13 cellular contexts compared by ENCODE assay signal in genomic region chr16:3696425-3697218, GRCh38. TPM values are rescaled to one million over a fixed set of nuclear protein-coding genes. Genes with fewer than 3 reads are reported as not detected.
DNase-seq lines count a peak whose midpoint lies in the region; ATAC-seq and TF ChIP-seq lines count a peak whose summit lies in the region.
"Had no signal": no experiment of that assay in that cellular context is flagged by ENCODE, and none has a peak within 500 bp of the region (broad histone marks: within the 10 kb centered on the region; RNA-seq: fewer than 3 reads in every experiment).

No MANE protein-coding gene starts in this region.

- no peaks in the 10 kb centered on the region for H3K27me3 ChIP-seq in right lobe of liver

- H3K4me3 Mint-ChIP-seq in chondrocyte (ENCODE audit: unreplicated experiment), result no peak overlapping the region
- H3K4me3 Mint-ChIP-seq in activated CD4-positive, alpha-beta T cell treated with anti-CD3 and anti-CD28 coated beads, Interleukin-2, amount 10 ng/mL, durations not matched to agents 24 days and 14 days, result no peak overlapping the region
- H3K4me3 Mint-ChIP-seq: CD4-positive, alpha-beta memory T cell; stimulated activated memory B cell treated with anti-CD40 and anti-IgM and Interleukin-4, amounts not matched to agents 10 μg/mL and 1 μg/mL and 100 μg/mL, for 72 hours had no signal

- POLR2A ChIA-PET in AG04449 (lab: Yijun Ruan, JAX), result no interaction called here

- H3K36me3 Mint-ChIP-seq in chondrocyte (ENCODE audit: low read depth), result peaks cover 2% of the 10 kb centered on the region
- peaks cover 22% of the 10 kb centered on the region for H3K36me3 Mint-ChIP-seq in activated CD4-positive, alpha-beta T cell treated with anti-CD3 and anti-CD28 coated beads, Interleukin-2, amount 10 ng/mL, durations not matched to agents 24 days and 14 days (ENCODE audit: low read depth)

- CTCF ChIA-PET in AG04449 (lab: Yijun Ruan, JAX), result interaction anchor here (0.9 to 1.8 kb wide), 4 partner anchors 9 to 182 kb away, joined by 3 to 5 read pairs (median 3); no protein-coding TSS in a partner anchor

- no peak for TF ChIP-seq CTCF in AG04449 (IDR thresholded peaks at IDR 0.05; ENCODE audit: insufficient read depth, low read length, missing control alignments)
- no peak for TF ChIP-seq CTCF in chondrocyte (IDR thresholded peaks at IDR 0.05)
- no peak for TF ChIP-seq CTCF in right lobe of liver (IDR thresholded peaks at IDR 0.05)

- H3K36me3 ChIP-seq in right lobe of liver, result no peaks in the 10 kb centered on the region

- H3K27me3 Mint-ChIP-seq in chondrocyte (ENCODE audit: low read depth), result no peaks in the 10 kb centered on the region
- no peaks in the 10 kb centered on the region for H3K27me3 Mint-ChIP-seq in activated CD4-positive, alpha-beta T cell treated with anti-CD3 and anti-CD28 coated beads, Interleukin-2, amount 10 ng/mL, durations not matched to agents 24 days and 14 days
- H3K27me3 Mint-ChIP-seq: CD4-positive, alpha-beta memory T cell; stimulated activated memory B cell treated with anti-CD40 and anti-IgM and Interleukin-4, amounts not matched to agents 10 μg/mL and 1 μg/mL and 100 μg/mL, for 72 hours had no signal

- no peak for TF ChIP-seq POLR2A in right lobe of liver (IDR thresholded peaks at IDR 0.05)

- DNase-seq in AG04449 (ENCODE audit: low read depth, low spot score) (peak; percentile 89), M059J (ENCODE audit: low read depth) (peak; percentile 87), chondrocyte (ENCODE audit: low spot score) (no peak), right lobe of liver (peak in 1 of 3 donors; percentile 49), NCI-H2171 treated with DMSO at 0.1 percent for 48 hours (lab: John Stamatoyannopoulos, UW) (no peak), posterior vena cava (ENCODE audit: low spot score) (no peak), NCI-H526 (lab: John Stamatoyannopoulos, UW) (no peak)
- no peak for DNase-seq in activated CD4-positive, alpha-beta T cell treated with anti-CD3 and anti-CD28 coated beads, Interleukin-2, amount 10 ng/mL, durations not matched to agents 24 days and 14 days
- DNase-seq: activated CD4-positive, CD25-positive, alpha-beta regulatory T cell treated with anti-CD3 and anti-CD28 coated beads, Interleukin-2, amount 50 U/mL, for 72 hours; CD4-positive, alpha-beta memory T cell; hippocampal formation; NCI-H82 had no signal

- intact Hi-C loops in right lobe of liver (cut with DNase I) (loop anchor here in 1 of 2 donors (10.0 kb wide), 1 partner anchor 178 kb away; no protein-coding TSS in a partner anchor), posterior vena cava (cut with DNase I) (loop anchor here in 1 of 2 donors (10.0 kb wide), 1 partner anchor 178 kb away; no protein-coding TSS in a partner anchor)
- intact Hi-C loops in activated CD4-positive, alpha-beta T cell treated with anti-CD3 and anti-CD28 coated beads, Interleukin-2, amount 10 ng/mL, durations not matched to agents 24 days and 14 days (cut with micrococcal nuclease), result no loop called here

- H3K27ac Mint-ChIP-seq in chondrocyte (ENCODE audit: unreplicated experiment), result peak overlapping the region; percentile 87
- H3K27ac Mint-ChIP-seq in activated CD4-positive, alpha-beta T cell treated with anti-CD3 and anti-CD28 coated beads, Interleukin-2, amount 10 ng/mL, durations not matched to agents 24 days and 14 days, result no peak overlapping the region
- H3K27ac Mint-ChIP-seq: stimulated activated memory B cell treated with anti-CD40 and anti-IgM and Interleukin-4, amounts not matched to agents 10 μg/mL and 1 μg/mL and 100 μg/mL, for 72 hours had no signal

- no peak overlapping the region for H3K4me3 ChIP-seq in AG04449 (ENCODE audit: low read depth, low read length)
- H3K4me3 ChIP-seq in right lobe of liver, result peak overlapping the region; percentile 29 to 42 (median 40)

- ATAC-seq in right lobe of liver, result peak; percentile 65 to 75 (median 72)
- ATAC-seq: stimulated activated memory B cell treated with anti-CD40 and anti-IgM and Interleukin-4, amounts not matched to agents 10 μg/mL and 1 μg/mL and 100 μg/mL, for 72 hours had no signal

- peaks cover 0 to 36% (median 11%) of the 10 kb centered on the region in 4 donors for H3K4me1 ChIP-seq in right lobe of liver

- no peaks in the 10 kb centered on the region for H3K9me3 ChIP-seq in right lobe of liver

- peaks cover 15% of the 10 kb centered on the region for H3K4me1 Mint-ChIP-seq in chondrocyte (ENCODE audit: low read depth)
- H3K4me1 Mint-ChIP-seq in activated CD4-positive, alpha-beta T cell treated with anti-CD3 and anti-CD28 coated beads, Interleukin-2, amount 10 ng/mL, durations not matched to agents 24 days and 14 days, result peaks cover 11% of the 10 kb centered on the region

- no peaks in the 10 kb centered on the region for H3K9me3 Mint-ChIP-seq in chondrocyte (ENCODE audit: low read depth)
- H3K9me3 Mint-ChIP-seq in activated CD4-positive, alpha-beta T cell treated with anti-CD3 and anti-CD28 coated beads, Interleukin-2, amount 10 ng/mL, durations not matched to agents 24 days and 14 days, result no peaks in the 10 kb centered on the region
- H3K9me3 Mint-ChIP-seq: CD4-positive, alpha-beta memory T cell; stimulated activated memory B cell treated with anti-CD40 and anti-IgM and Interleukin-4, amounts not matched to agents 10 μg/mL and 1 μg/mL and 100 μg/mL, for 72 hours had no signal

- H3K27ac ChIP-seq in right lobe of liver, result peak overlapping the region; percentile 56 to 87 (median 84)

- WGBS in right lobe of liver (ENCODE audit: insufficient coverage, low coverage, low lambda C conversion rate, missing lambda C conversion rate), result 35% methylated on average over 13 of the region's 13 CpGs

RNA-seq across cellular contexts. Expression of gene TRAP1, which starts 20.7 kb away (rescaled TPM):
- total RNA-seq in M059J (2014; rRNA removed; shearing (Covaris generic)), result 50.5 and 66.9 TPM in 2 replicates
- total RNA-seq in chondrocyte (54.2 to 81.1 TPM (median 60.6 TPM) in 3 replicates), right lobe of liver (100 to 1,000 TPM in 4 of 6 experiments, 10 to 100 TPM in 2; 93.4 to 169 (median 123) TPM), posterior vena cava (10 to 100 TPM; 61.4 to 65.0 TPM)
- 394 and 421 TPM in 2 replicates for total RNA-seq in activated CD4-positive, alpha-beta T cell treated with anti-CD3 and anti-CD28 coated beads, Interleukin-2, amount 10 ng/mL, durations not matched to agents 24 days and 14 days

RNA-seq across cellular contexts. Expression of gene DNASE1, which starts 42.1 kb away (rescaled TPM):
- 8.3 and 21.1 TPM in 2 replicates for total RNA-seq in M059J (2014; rRNA removed; shearing (Covaris generic))
- total RNA-seq in chondrocyte (10.3 to 17.8 TPM (median 12.2 TPM) in 3 replicates), right lobe of liver (1 to 10 TPM; 1.4 to 6.2 (median 3.1) TPM), posterior vena cava (1 to 10 TPM; 4.0 to 6.2 TPM)
- total RNA-seq in activated CD4-positive, alpha-beta T cell treated with anti-CD3 and anti-CD28 coated beads, Interleukin-2, amount 10 ng/mL, durations not matched to agents 24 days and 14 days, result 11.0 and 11.6 TPM in 2 replicates

Comparison
In these comparisons a context has a peak if more than half of its experiments do, and no peak if none do; other contexts are left out.
1. DNase-seq: peak in AG04449 (single experiment) and M059J (single experiment); none in chondrocyte (single experiment), activated CD4-positive, alpha-beta T cell treated with anti-CD3 and anti-CD28 coated beads, Interleukin-2, amount 10 ng/mL, durations not matched to agents 24 days and 14 days (single experiment), NCI-H2171 treated with DMSO at 0.1 percent for 48 hours (single experiment), posterior vena cava (single experiment) and NCI-H526 (0 of 2).